In the genomic region with DNA sequence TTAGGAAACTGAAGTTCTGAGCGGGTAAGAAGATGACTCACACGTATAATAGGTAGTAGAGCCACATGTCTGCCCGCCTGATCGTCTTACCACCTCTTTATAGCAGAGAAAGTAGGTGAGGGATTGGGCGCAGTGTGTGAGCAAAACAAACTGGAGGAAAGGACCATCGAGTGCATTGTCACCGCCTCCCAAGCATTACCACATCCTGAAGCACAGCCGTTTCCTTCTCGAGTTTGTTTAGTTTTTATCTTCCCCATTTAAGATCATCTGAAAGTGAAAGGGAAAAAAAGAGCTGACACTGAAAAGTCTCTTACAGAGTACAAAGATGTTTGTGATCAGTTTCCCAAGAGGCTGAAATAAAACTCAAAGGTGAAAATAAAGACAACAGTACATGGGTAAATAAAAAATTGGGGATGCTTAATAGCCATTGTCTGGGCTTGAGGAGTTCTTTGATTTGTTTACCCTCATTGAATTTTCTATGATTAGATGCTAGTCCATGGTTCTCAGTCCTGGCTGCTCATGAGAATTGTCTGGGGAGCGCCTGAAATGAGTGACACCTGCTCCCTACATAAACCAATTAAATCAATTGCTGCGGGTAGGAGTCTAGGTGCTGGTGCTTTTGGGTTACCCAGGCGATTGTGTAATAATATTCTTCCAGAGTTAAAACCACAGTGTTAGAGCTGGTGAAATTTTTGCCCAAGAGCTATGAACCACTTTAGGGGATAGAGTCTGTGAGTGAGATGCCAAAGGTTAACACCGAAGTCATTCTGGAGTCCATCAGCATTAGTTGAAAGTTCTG, we compare ENCODE assay signal across 8 cellular contexts. TPM values are rescaled to one million over a fixed set of nuclear protein-coding genes. Genes with fewer than 3 reads are reported as not detected.
DNase-seq lines count a peak whose midpoint lies in the region; ATAC-seq and TF ChIP-seq lines count a peak whose summit lies in the region.

No MANE protein-coding gene starts in this region.

- no peak overlapping the region for H2BK5ac ChIP-seq in IMR-90 (ENCODE audit: low read depth, low read length, poor library complexity, severe bottlenecking)

- no peak overlapping the region for H3K56ac ChIP-seq in IMR-90 (ENCODE audit: extremely low read depth, insufficient read depth, low read length)

- CTCF ChIA-PET in IMR-90 (lab: Yijun Ruan, JAX), result interaction anchor here (0.6 kb wide), 1 partner anchor 9 kb away, joined by 3 read pairs; no protein-coding TSS in a partner anchor

- H4K8ac ChIP-seq in IMR-90 (ENCODE audit: low read depth in 2 of 2, low read length in 2 of 2), result no peak overlapping the region

- H3K23ac ChIP-seq in IMR-90 (ENCODE audit: low read depth, low read length), result no peak overlapping the region

- H3K4ac ChIP-seq in IMR-90 (ENCODE audit: low read depth, low read length), result no peak overlapping the region

- H3K4me3 Mint-ChIP-seq in activated naive CD8-positive, alpha-beta T cell treated with anti-CD3 and anti-CD28 coated beads for 36 hours, result peak overlapping the region; percentile 71

- no peak overlapping the region for H3K9ac ChIP-seq in IMR-90 (ENCODE audit: low read depth, low read length)

- H3K27ac Mint-ChIP-seq in activated naive CD8-positive, alpha-beta T cell treated with anti-CD3 and anti-CD28 coated beads for 36 hours, result peak overlapping the region; percentile 95

- ATAC-seq in GM21390 (IDR thresholded peaks at IDR 0.05; ENCODE audit: unreplicated experiment) (peak; percentile 94), IMR-90 (ENCODE audit: low read depth) (no peak)

- H2AK9ac ChIP-seq in IMR-90 (replicated peaks; ENCODE audit: low read depth, low read length, poor library complexity), result no peak overlapping the region

- no peaks in the 10 kb centered on the region for H3K36me3 ChIP-seq in IMR-90 (ENCODE audit: control insufficient read depth, insufficient read depth, low read length)

- H4K20me1 ChIP-seq in IMR-90 (ENCODE audit: insufficient read depth, low read length), result no peaks in the 10 kb centered on the region

- no peak overlapping the region for H3K14ac ChIP-seq in IMR-90 (replicated peaks; ENCODE audit: low read depth, low read length)

- TF ChIP-seq POLR2A in IMR-90 (IDR thresholded peaks at IDR 0.05; ENCODE audit: low read depth, low read length), result no peak

- H3K27ac ChIP-seq in IMR-90 (ENCODE audit: insufficient read depth, low read length), result no peak overlapping the region

- no peaks in the 10 kb centered on the region for H3K9me3 ChIP-seq in IMR-90 (ENCODE audit: control insufficient read depth, insufficient read depth, low read length)

- POLR2A ChIA-PET in IMR-90 (lab: Charles Lee; ENCODE audit: unreplicated experiment), result interaction anchor here (0.6 kb wide), 1 partner anchor 12 kb away, joined by 4 read pairs; no protein-coding TSS in a partner anchor

- DNase-seq in DMS53 treated with DMSO at 0.1 percent for 48 hours (lab: John Stamatoyannopoulos, UW; ENCODE audit: unreplicated experiment) (peak; percentile 59), IMR-90 (peak; percentile 3), T follicular helper cell (ENCODE audit: low read depth) (peak; percentile 72), pons (ENCODE audit: low spot score) (peak; percentile 53), HuH-7 (ENCODE audit: low spot score) (no peak), SHP77 (lab: John Stamatoyannopoulos, UW) (no peak)
- DNase-seq in activated naive CD8-positive, alpha-beta T cell treated with anti-CD3 and anti-CD28 coated beads for 36 hours, result peak; percentile 67

- peak overlapping the region; percentile 31 for H3K4me2 ChIP-seq in IMR-90 (ENCODE audit: low read depth, low read length)

- H3K27me3 Mint-ChIP-seq in activated naive CD8-positive, alpha-beta T cell treated with anti-CD3 and anti-CD28 coated beads for 36 hours, result no peaks in the 10 kb centered on the region

- no peak overlapping the region for H2BK120ac ChIP-seq in IMR-90 (ENCODE audit: low read depth, low read length)

- H2BK15ac ChIP-seq in IMR-90 (ENCODE audit: low read depth, low read length), result no peak overlapping the region

- in situ Hi-C loops in IMR-90 (cut with MboI; ENCODE audit: low sequenced_read_pairs), result no loop called here

- H2AK5ac ChIP-seq in IMR-90 (ENCODE audit: low read depth, low read length), result no peak overlapping the region

- no peak for TF ChIP-seq RAD21 in IMR-90 (IDR thresholded peaks at IDR 0.05; ENCODE audit: low read length)

- no peaks in the 10 kb centered on the region for H3K79me1 ChIP-seq in IMR-90 (ENCODE audit: low read depth in 1 of 2, low read length in 2 of 2)

- no peak overlapping the region for H4K5ac ChIP-seq in IMR-90 (ENCODE audit: low read depth, low read length)

- no peak overlapping the region for H2AFZ ChIP-seq in IMR-90 (replicated peaks; ENCODE audit: low read length, poor library complexity)

- WGBS in IMR-90 (ENCODE audit: extremely low coverage in 2 of 2, insufficient read length in 1 of 2), 2 experiments, result 100% methylated on average over 1 of the region's 13 CpGs; no CpG with 5 or more reads in 1 of the 2 experiments

- H3K4me3 ChIP-seq in IMR-90 (ENCODE audit: insufficient read depth, low read depth, low read length), result no peak overlapping the region

- no TSS peak for BruUV-seq in IMR-90 (replicated peaks; lab: Mats Ljungman, UMichigan)

- H3K9me3 Mint-ChIP-seq in activated naive CD8-positive, alpha-beta T cell treated with anti-CD3 and anti-CD28 coated beads for 36 hours, result peaks cover 1% of the 10 kb centered on the region

- peaks cover 1% of the 10 kb centered on the region for H3K27me3 ChIP-seq in IMR-90 (ENCODE audit: control insufficient read depth, insufficient read depth, low read length)

- dilution Hi-C loops in IMR-90 (cut with HindIII; ENCODE audit: low sequenced_read_pairs, unreplicated experiment), result no loop called here

- intact Hi-C loops in IMR-90 (cut with micrococcal nuclease), result no loop called here

- H2BK20ac ChIP-seq in IMR-90 (ENCODE audit: low read depth, low read length), result no peak overlapping the region

- no peak overlapping the region for H3K18ac ChIP-seq in IMR-90 (ENCODE audit: low read depth, low read length)

- no peak overlapping the region for H4K91ac ChIP-seq in IMR-90 (ENCODE audit: insufficient read depth, low read depth, low read length)

- H3K36me3 Mint-ChIP-seq in activated naive CD8-positive, alpha-beta T cell treated with anti-CD3 and anti-CD28 coated beads for 36 hours, result peaks cover 13% of the 10 kb centered on the region

- H3K9me1 ChIP-seq in IMR-90 (ENCODE audit: insufficient read depth, low read length), result no peaks in the 10 kb centered on the region

- TF ChIP-seq CTCF in IMR-90 (conservative IDR thresholded peaks at IDR 0.05; ENCODE audit: low read depth, low read length), result no peak

- no peaks in the 10 kb centered on the region for H3K4me1 ChIP-seq in IMR-90 (ENCODE audit: control insufficient read depth, insufficient read depth, low read length)

- peaks cover 49% of the 10 kb centered on the region for H3K4me1 Mint-ChIP-seq in activated naive CD8-positive, alpha-beta T cell treated with anti-CD3 and anti-CD28 coated beads for 36 hours

TF ChIP-seq in IMR-90, 13 proteins besides CTCF, POLR2A, EP300 and RAD21:
- no peak for TF ChIP-seq CHD1 (IDR thresholded peaks at IDR 0.05; ENCODE audit: low read depth, low read length)
- TF ChIP-seq CEBPB (IDR thresholded peaks at IDR 0.05; ENCODE audit: low read depth, low read length), result peak; percentile 25; the same call in 1 of the 2 replicates

RNA-seq across cellular contexts. Expression of gene PDK3, which starts 15.0 kb away (rescaled TPM):
- 4.8 and 5.0 TPM in 2 replicates for total RNA-seq in IMR-90 (2012; rRNA removed)
- 1.7 and 2.3 TPM in 2 replicates for polyA plus RNA-seq in IMR-90 (2012; rRNA removed)
- polyA plus RNA-seq in IMR-90 (2012; cell fraction: cytosol; rRNA removed), result 0.70 and 1.1 TPM in 2 replicates
- 0.41 and 1.9 TPM in 2 replicates for polyA plus RNA-seq in IMR-90 (2012; cell fraction: nucleus; rRNA removed; ENCODE audit: low replicate concordance)
- 10 to 100 TPM; 37.3 to 38.2 TPM for total RNA-seq in activated naive CD8-positive, alpha-beta T cell treated with anti-CD3 and anti-CD28 coated beads for 36 hours

Comparison
In these comparisons a context has a peak if more than half of its experiments do, and no peak if none do; other contexts are left out.
1. DNase-seq: peak in DMS53 treated with DMSO at 0.1 percent for 48 hours (single experiment), IMR-90 (single experiment), T follicular helper cell (single experiment), activated naive CD8-positive, alpha-beta T cell treated with anti-CD3 and anti-CD28 coated beads for 36 hours (single experiment) and pons (single experiment); none in HuH-7 (single experiment) and SHP77 (0 of 2).